In genomic region chr1:51998007-51998406, GRCh38 we compare ENCODE assay signal across 19 cellular contexts. TPM values are rescaled to one million over a fixed set of nuclear protein-coding genes. Genes with fewer than 3 reads are reported as not detected.
A peak's percentile ranks its signal among the peaks of the same experiment; 100 is the strongest.
DNase-seq lines count a peak whose midpoint lies in the region; ATAC-seq, FAIRE-seq and TF ChIP-seq lines count a peak whose summit lies in the region.
"Had no signal": no experiment of that assay in that cellular context is flagged by ENCODE, and none has a peak within 500 bp of the region (broad histone marks: within the 10 kb centered on the region; RNA-seq: fewer than 3 reads in every experiment).

No MANE protein-coding gene starts in this region.

- CTCF ChIA-PET in H1 (lab: Charles Lee; ENCODE audit: partially characterized antibody): interaction anchor here (0.6 to 3.7 kb wide), 12 partner anchors 10 to 173 kb away, joined by 3 to 35 read pairs (median 6); no protein-coding TSS in a partner anchor

- H3K27me3 ChIP-seq in H9 (ENCODE audit: insufficient read depth, low read length): no peaks in the 10 kb centered on the region
- no peaks in the 10 kb centered on the region; a peak in 1 of 7 replicates for H3K27me3 ChIP-seq in H1 (replicated peaks in 1 of 4; ENCODE audit: control insufficient read depth in 3 of 4, extremely low read depth in 1 of 4, insufficient read depth in 3 of 4, low read length in 3 of 4)
- H3K27me3 ChIP-seq in mesendoderm (ENCODE audit: insufficient read depth, low read length, poor library complexity): no peaks in the 10 kb centered on the region

- H2BK5ac ChIP-seq in H9 (ENCODE audit: insufficient read length, low read length) (no peak overlapping the region), H1 (ENCODE audit: low read depth, low read length) (peak overlapping the region; percentile 13; the same call in 1 of the 2 replicates), mesendoderm (ENCODE audit: low read length) (no peak overlapping the region)

- H3T11ph ChIP-seq in H9 (ENCODE audit: low read length): no peak overlapping the region

- TF ChIP-seq POLR2A in H1 (IDR thresholded peaks at IDR 0.05; ENCODE audit: control extremely low read depth in 1 of 2, low read depth in 2 of 2, low read length in 2 of 2): no peak

- peak overlapping the region; percentile 26 for H3K4me2 ChIP-seq in H9 (ENCODE audit: insufficient read depth, insufficient read length, low read length)
- peak overlapping the region; percentile 51 to 71 for H3K4me2 ChIP-seq in H1 (ENCODE audit: insufficient read depth in 1 of 2, low read depth in 2 of 2, low read length in 2 of 2)
- no peak overlapping the region for H3K4me2 ChIP-seq in mesendoderm (ENCODE audit: low read length)

- H3K4me1 ChIP-seq in H9 (ENCODE audit: insufficient read depth, low read length): peaks cover 2% of the 10 kb centered on the region; the same call in 1 of the 2 replicates
- peaks cover 4 to 11% (median 10%) of the 10 kb centered on the region in 4 experiments; a peak in 6 of 7 replicates for H3K4me1 ChIP-seq in H1 (replicated peaks in 1 of 4; ENCODE audit: control insufficient read depth in 3 of 4, insufficient read depth in 4 of 4, low read length in 3 of 4)
- peaks cover 4% of the 10 kb centered on the region for H3K4me1 ChIP-seq in mesendoderm (ENCODE audit: control insufficient read depth, low read depth, low read length)
- H3K4me1 ChIP-seq: HAP-1 had no signal

- intact Hi-C loops in posterior cingulate gyrus (cut with DNase I): no loop called here

- FAIRE-seq in H1 (lab: Jason Lieb, UNC): no peak

- H2BK120ac ChIP-seq in H9 (ENCODE audit: low read depth, low read length, poor library complexity, severe bottlenecking) (no peak overlapping the region), H1 (replicated peaks; ENCODE audit: low read depth, low read length) (peak overlapping the region; percentile 75), mesendoderm (ENCODE audit: low read depth, low read length) (no peak overlapping the region)

- H2BK20ac ChIP-seq in H9 (ENCODE audit: low read depth, low read length, poor library complexity, severe bottlenecking) (no peak overlapping the region), H1 (ENCODE audit: low read length) (no peak overlapping the region)

- H3K9ac ChIP-seq in H9 (ENCODE audit: extremely low read depth, insufficient read length, low read length) (no peak overlapping the region), H1 (replicated peaks in 1 of 4; ENCODE audit: extremely low read depth in 1 of 4, low read depth in 3 of 4, low read length in 3 of 4) (no peak overlapping the region), mesendoderm (ENCODE audit: low read length) (no peak overlapping the region)

- peaks cover 12 to 18% of the 10 kb centered on the region in 2 experiments for H3K4me1 Mint-ChIP-seq in H9

- H3K9me3 ChIP-seq in H9 (ENCODE audit: control insufficient read depth, low read depth, low read length) (no peaks in the 10 kb centered on the region), H1 (ENCODE audit: insufficient read depth in 2 of 2, low read depth in 1 of 2, low read length in 1 of 2) (no peaks in the 10 kb centered on the region)
- H3K9me3 ChIP-seq: HAP-1 had no signal

- no peak overlapping the region for H4K91ac ChIP-seq in H9 (ENCODE audit: insufficient read length, low read depth, low read length)
- no peak overlapping the region for H4K91ac ChIP-seq in H1 (replicated peaks; ENCODE audit: insufficient read length, low read length)

- POLR2A ChIA-PET in H1 (lab: Charles Lee; ENCODE audit: partially characterized antibody): interaction anchor here (1.0 to 1.6 kb wide), 4 partner anchors 9 to 102 kb away, joined by 3 to 6 read pairs (median 4); partner anchors contain the start of genes BTF3L4 and TXNDC12

- H3K23me2 ChIP-seq in H9 (ENCODE audit: insufficient read length, low read depth, low read length, poor library complexity, severe bottlenecking): no peaks in the 10 kb centered on the region
- H3K23me2 ChIP-seq in H1 (ENCODE audit: low read depth, low read length): no peaks in the 10 kb centered on the region

- no peaks in the 10 kb centered on the region for H3K9me3 Mint-ChIP-seq in H9
- H3K9me3 Mint-ChIP-seq: CD4-positive, alpha-beta memory T cell had no signal

- no peak for TF ChIP-seq EP300 in H1 (IDR thresholded peaks at IDR 0.05; ENCODE audit: borderline replicate concordance in 1 of 2, low read depth in 2 of 2, low read length in 2 of 2)

- H3K23ac ChIP-seq in H9 (ENCODE audit: insufficient read length, low read depth, low read length) (no peak overlapping the region), H1 (ENCODE audit: insufficient read length) (no peak overlapping the region), mesendoderm (ENCODE audit: low read length) (no peak overlapping the region)

- no peaks in the 10 kb centered on the region for H3K36me3 Mint-ChIP-seq in H9 (ENCODE audit: insufficient read depth in 1 of 3, low read depth in 3 of 3)
- H3K36me3 Mint-ChIP-seq: CD4-positive, alpha-beta memory T cell had no signal

- TF ChIP-seq CTCF in H9 (conservative IDR thresholded peaks at IDR 0.05) (no peak), H1 (IDR thresholded peaks at IDR 0.05; ENCODE audit: control extremely low read depth in 1 of 3, insufficient read depth in 1 of 3, low read depth in 1 of 3, low read length in 3 of 3) (no peak)

- H3K79me1 ChIP-seq in H9 (ENCODE audit: insufficient read depth, low read depth, low read length, poor library complexity, severe bottlenecking) (no peaks in the 10 kb centered on the region), H1 (ENCODE audit: low read depth, low read length) (no peaks in the 10 kb centered on the region), mesendoderm (ENCODE audit: low read length) (no peaks in the 10 kb centered on the region)

- H4K20me1 ChIP-seq in H9 (ENCODE audit: control insufficient read depth, insufficient read depth, insufficient read length) (no peaks in the 10 kb centered on the region), H1 (replicated peaks in 1 of 2; ENCODE audit: control insufficient read depth in 1 of 2, insufficient read depth in 2 of 2, low read length in 2 of 2) (no peaks in the 10 kb centered on the region)

- no peak overlapping the region for H2AFZ ChIP-seq in H9 (ENCODE audit: low read length)
- H2AFZ ChIP-seq in H1 (ENCODE audit: low read length): peak overlapping the region; percentile 95

- H3K27ac ChIP-seq in H9 (ENCODE audit: insufficient read length, low read depth, low read length) (no peak overlapping the region), H1 (ENCODE audit: low read depth, low read length) (no peak overlapping the region), mesendoderm (ENCODE audit: low read depth, low read length) (no peak overlapping the region)
- H3K27ac ChIP-seq: SK-N-MC had no signal

- peak overlapping the region in 1 of 3 experiments; percentile 7; a peak in 1 of 7 replicates for H3K27ac Mint-ChIP-seq in H9
- H3K27ac Mint-ChIP-seq: CD4-positive, alpha-beta memory T cell had no signal

- no peak overlapping the region for H3K14ac ChIP-seq in H9 (ENCODE audit: insufficient read depth, low read length)
- no peak overlapping the region for H3K14ac ChIP-seq in H1 (ENCODE audit: insufficient read length)

- H3K36me3 ChIP-seq in H1 (ENCODE audit: control insufficient read depth in 2 of 4, insufficient read depth in 4 of 4, low read length in 3 of 4) (no peaks in the 10 kb centered on the region), mesendoderm (ENCODE audit: control insufficient read depth, insufficient read depth, low read length) (no peaks in the 10 kb centered on the region)
- H3K36me3 ChIP-seq: HAP-1 had no signal

- H3K56ac ChIP-seq in H9 (ENCODE audit: insufficient read length, low read depth, low read length): no peak overlapping the region
- no peak overlapping the region for H3K56ac ChIP-seq in H1 (replicated peaks; ENCODE audit: insufficient read length, low read depth, low read length)
- no peak overlapping the region for H3K56ac ChIP-seq in mesendoderm (ENCODE audit: low read length)

- H2BK12ac ChIP-seq in H9 (ENCODE audit: insufficient read length, low read depth, low read length) (no peak overlapping the region), H1 (ENCODE audit: low read depth, low read length) (no peak overlapping the region)

- DNase-seq in AG20443 (ENCODE audit: low spot score): peak; percentile 14
- peak; percentile 65 for DNase-seq in H9
- DNase-seq in H1 (ENCODE audit: low read depth in 1 of 2, low spot score in 2 of 2): no peak
- peak; percentile 68 for DNase-seq in mesendoderm
- no peak for DNase-seq in posterior cingulate gyrus
- DNase-seq in activated naive CD4-positive, alpha-beta T cell treated with anti-CD3 and anti-CD28 coated beads, Interleukin-2, amount 50 U/mL, for 16 hours: no peak
- DNase-seq in CD1c-positive myeloid dendritic cell (ENCODE audit: extremely low spot score): no peak
- DNase-seq: 8988T; CD4-positive, alpha-beta memory T cell; DMS53; NCI-H1105; NCI-H1694; NCI-H2081 treated with DMSO at 0.1 percent for 48 hours; NCI-H446 treated with DMSO at 0.1 percent for 48 hours; NCI-H748 treated with DMSO at 0.1 percent for 48 hours; SHP77 had no signal

- H2AK5ac ChIP-seq in H9 (ENCODE audit: insufficient read length, low read length) (no peak overlapping the region), H1 (ENCODE audit: low read depth, low read length) (no peak overlapping the region), mesendoderm (ENCODE audit: low read length) (no peak overlapping the region)

- peaks cover 4% of the 10 kb centered on the region for H3K27me3 Mint-ChIP-seq in H9 (ENCODE audit: low read depth)

- no CpG with 5 or more reads among the region's 5 CpGs for WGBS in H9 (ENCODE audit: extremely low coverage, insufficient read length, low lambda C conversion rate)
- WGBS in H1 (ENCODE audit: extremely low coverage in 1 of 2, insufficient coverage in 1 of 2, insufficient read length in 1 of 2, insufficient replicate concordance in 2 of 2, low coverage in 1 of 2, low lambda C conversion rate in 2 of 2, missing lambda C conversion rate in 1 of 2), 2 experiments: 42% methylated on average over 5 of the region's 5 CpGs; no CpG with 5 or more reads in 1 of the 2 experiments
- WGBS in mesendoderm (ENCODE audit: extremely low coverage, insufficient coverage, low lambda C conversion rate): no CpG with 5 or more reads among the region's 5 CpGs

- H3K18ac ChIP-seq in H9 (ENCODE audit: insufficient read length, low read depth, low read length) (no peak overlapping the region), H1 (ENCODE audit: extremely low read depth, low read length) (no peak overlapping the region; the same call in 1 of the 2 replicates), mesendoderm (ENCODE audit: low read length) (no peak overlapping the region)

- H4K5ac ChIP-seq in H9 (ENCODE audit: insufficient read length, low read depth, low read length): no peak overlapping the region
- no peak overlapping the region for H4K5ac ChIP-seq in H1 (ENCODE audit: insufficient read length, low read depth, low read length)
- H4K5ac ChIP-seq in mesendoderm (ENCODE audit: low read length): no peak overlapping the region

- peak overlapping the region in 1 of 2 experiments; percentile 33; a peak in 1 of 5 replicates for H3K4me3 Mint-ChIP-seq in H9
- H3K4me3 Mint-ChIP-seq: CD4-positive, alpha-beta memory T cell had no signal

- no peaks in the 10 kb centered on the region for H3K79me2 ChIP-seq in H9 (ENCODE audit: insufficient read depth, low read length)
- H3K79me2 ChIP-seq in H1 (ENCODE audit: control insufficient read depth in 1 of 2, insufficient read depth in 2 of 2, low read length in 2 of 2): no peaks in the 10 kb centered on the region
- H3K79me2 ChIP-seq in mesendoderm (ENCODE audit: control insufficient read depth, insufficient read depth, low read length): no peaks in the 10 kb centered on the region

- no peak for TF ChIP-seq RAD21 in H1 (IDR thresholded peaks at IDR 0.05 in 1 of 2, conservative IDR thresholded peaks at IDR 0.05 in 1 of 2; ENCODE audit: low read depth in 2 of 2, low read length in 2 of 2)

- H2BK15ac ChIP-seq in H9 (ENCODE audit: low read depth, low read length): no peak overlapping the region
- H2BK15ac ChIP-seq in H1 (ENCODE audit: low read length): peak overlapping the region; percentile 35; the same call in 1 of the 2 replicates
- no peak overlapping the region for H2BK15ac ChIP-seq in mesendoderm (replicated peaks; ENCODE audit: low read depth)

- H3K4me3 ChIP-seq in H1 (ENCODE audit: extremely low read depth in 1 of 4, insufficient read depth in 2 of 4, low read depth in 3 of 4, low read length in 4 of 4) (no peak overlapping the region), mesendoderm (ENCODE audit: low read length) (no peak overlapping the region)
- H3K4me3 ChIP-seq: HAP-1, SK-N-MC had no signal

- H4K8ac ChIP-seq in H9 (replicated peaks; ENCODE audit: insufficient read length, low read depth, low read length): no peak overlapping the region
- no peak overlapping the region for H4K8ac ChIP-seq in H1 (ENCODE audit: extremely low read depth, insufficient read depth, low read length)
- H4K8ac ChIP-seq in mesendoderm (ENCODE audit: low read depth, low read length): no peak overlapping the region

- no peak for ATAC-seq in GM18519 (IDR thresholded peaks at IDR 0.05; ENCODE audit: low FRiP score, unreplicated experiment)

- H3K4ac ChIP-seq in H9 (ENCODE audit: low read depth, low read length): no peak overlapping the region
- no peak overlapping the region for H3K4ac ChIP-seq in H1 (replicated peaks; ENCODE audit: insufficient read length, low read depth, low read length)
- H3K4ac ChIP-seq in mesendoderm (ENCODE audit: low read depth, low read length): no peak overlapping the region

RNA-seq across cellular contexts. Expression of gene RAB3B, which starts 7.5 kb away (rescaled TPM):
- total RNA-seq in H9 (2021): 28.5 and 30.6 TPM in 2 replicates
- total RNA-seq in H1 (2021; fragmentation: NEBNext Ultra II Directional; extraction: Animal tissue kit (Norgen Biotek cat#: 25700)): 36.8 and 37.3 TPM in 2 replicates
- polyA plus RNA-seq in H1 (2011; rRNA removed): 9.4 and 12.5 TPM in 2 replicates
- 10.6 TPM for polyA plus RNA-seq in H1 (2011; cell fraction: cytosol; rRNA removed)
- polyA plus RNA-seq in H1 (2011; cell fraction: nucleus; rRNA removed): 18.0 TPM
- polyA plus RNA-seq in H1 (2012, experiment 1 of 2): 16.0 to 24.7 TPM (median 18.6 TPM) in 4 replicates
- polyA plus RNA-seq in H1 (2012, experiment 2 of 2): 2.1 TPM
- polyA plus RNA-seq in H1 (2013, experiment 1 of 2): 24.4 TPM
- polyA plus RNA-seq in H1 (2013, experiment 2 of 2): 20.8 TPM
- polyA minus RNA-seq in H1 (2011; rRNA and poly(A)+ RNA removed): 33.9 and 45.6 TPM in 2 replicates
- polyA minus RNA-seq in H1 (2011; cell fraction: cytosol; rRNA and poly(A)+ RNA removed): 16.4 TPM
- 41.2 TPM for polyA minus RNA-seq in H1 (2011; cell fraction: nucleus; rRNA and poly(A)+ RNA removed)
- 10.5 TPM for polyA plus RNA-seq in mesendoderm (2013, experiment 1 of 2)
- polyA plus RNA-seq in mesendoderm (2013, experiment 2 of 2): 10.4 TPM
- polyA plus RNA-seq: CD4-positive, alpha-beta memory T cell had no signal

RNA-seq across cellular contexts. Expression of gene KTI12, which starts 35.6 kb away (rescaled TPM):
- 15.6 and 16.7 TPM in 2 replicates for total RNA-seq in H9 (2021)
- 7.5 and 8.3 TPM in 2 replicates for total RNA-seq in H1 (2021; fragmentation: NEBNext Ultra II Directional; extraction: Animal tissue kit (Norgen Biotek cat#: 25700))
- 16.2 and 17.0 TPM in 2 replicates for polyA plus RNA-seq in H1 (2011; rRNA removed)
- 13.6 TPM for polyA plus RNA-seq in H1 (2011; cell fraction: cytosol; rRNA removed)
- 13.9 TPM for polyA plus RNA-seq in H1 (2011; cell fraction: nucleus; rRNA removed)
- polyA plus RNA-seq in H1 (2012, experiment 1 of 2): 8.6 to 10.1 TPM (median 9.8 TPM) in 4 replicates
- polyA plus RNA-seq in H1 (2012, experiment 2 of 2): 13.8 TPM
- 6.9 TPM for polyA plus RNA-seq in H1 (2013, experiment 1 of 2)
- 6.4 TPM for polyA plus RNA-seq in H1 (2013, experiment 2 of 2)
- 7.0 and 8.7 TPM in 2 replicates for polyA minus RNA-seq in H1 (2011; rRNA and poly(A)+ RNA removed)
- polyA minus RNA-seq in H1 (2011; cell fraction: cytosol; rRNA and poly(A)+ RNA removed): 3.7 TPM
- polyA minus RNA-seq in H1 (2011; cell fraction: nucleus; rRNA and poly(A)+ RNA removed): 15.0 TPM
- polyA plus RNA-seq in mesendoderm (2013, experiment 1 of 2): 9.4 TPM
- polyA plus RNA-seq in mesendoderm (2013, experiment 2 of 2): 9.2 TPM

RNA-seq across cellular contexts. Expression of gene TXNDC12, which starts 57.0 kb away (rescaled TPM):
- total RNA-seq in H9 (2021): 76.8 and 82.1 TPM in 2 replicates
- 84.6 and 89.8 TPM in 2 replicates for total RNA-seq in H1 (2021; fragmentation: NEBNext Ultra II Directional; extraction: Animal tissue kit (Norgen Biotek cat#: 25700))
- polyA plus RNA-seq in H1 (2011; rRNA removed): 25.8 and 35.2 TPM in 2 replicates
- 50.7 TPM for polyA plus RNA-seq in H1 (2011; cell fraction: cytosol; rRNA removed)
- polyA plus RNA-seq in H1 (2011; cell fraction: nucleus; rRNA removed): 22.9 TPM
- 54.7 to 75.5 TPM (median 65.5 TPM) in 4 replicates for polyA plus RNA-seq in H1 (2012, experiment 1 of 2)
- 15.6 TPM for polyA plus RNA-seq in H1 (2012, experiment 2 of 2)
- polyA plus RNA-seq in H1 (2013, experiment 1 of 2): 239 TPM
- 353 TPM for polyA plus RNA-seq in H1 (2013, experiment 2 of 2)
- 17.4 and 17.5 TPM in 2 replicates for polyA minus RNA-seq in H1 (2011; rRNA and poly(A)+ RNA removed)
- polyA minus RNA-seq in H1 (2011; cell fraction: cytosol; rRNA and poly(A)+ RNA removed): 77.8 TPM
- polyA minus RNA-seq in H1 (2011; cell fraction: nucleus; rRNA and poly(A)+ RNA removed): 26.3 TPM
- polyA plus RNA-seq in mesendoderm (2013, experiment 1 of 2): 152 TPM
- polyA plus RNA-seq in mesendoderm (2013, experiment 2 of 2): 149 TPM

RNA-seq across cellular contexts. Expression of gene BTF3L4, which starts 58.1 kb away (rescaled TPM):
- total RNA-seq in H9 (2021): 100 and 106 TPM in 2 replicates
- total RNA-seq in H1 (2021; fragmentation: NEBNext Ultra II Directional; extraction: Animal tissue kit (Norgen Biotek cat#: 25700)): 97.3 and 98.3 TPM in 2 replicates
- polyA plus RNA-seq in H1 (2011; rRNA removed): 38.0 and 76.1 TPM in 2 replicates
- polyA plus RNA-seq in H1 (2011; cell fraction: cytosol; rRNA removed): 83.5 TPM
- polyA plus RNA-seq in H1 (2011; cell fraction: nucleus; rRNA removed): 9.1 TPM
- polyA plus RNA-seq in H1 (2012, experiment 1 of 2): 46.7 to 87.4 TPM (median 54.3 TPM) in 4 replicates
- 24.8 TPM for polyA plus RNA-seq in H1 (2012, experiment 2 of 2)
- 82.2 TPM for polyA plus RNA-seq in H1 (2013, experiment 1 of 2)
- polyA plus RNA-seq in H1 (2013, experiment 2 of 2): 87.4 TPM
- 48.4 and 57.5 TPM in 2 replicates for polyA minus RNA-seq in H1 (2011; rRNA and poly(A)+ RNA removed)
- polyA minus RNA-seq in H1 (2011; cell fraction: cytosol; rRNA and poly(A)+ RNA removed): 63.6 TPM
- polyA minus RNA-seq in H1 (2011; cell fraction: nucleus; rRNA and poly(A)+ RNA removed): 46.1 TPM
- polyA plus RNA-seq in mesendoderm (2013, experiment 1 of 2): 101 TPM
- polyA plus RNA-seq in mesendoderm (2013, experiment 2 of 2): 101 TPM

Comparison
In these comparisons a context has a peak if more than half of its experiments do, and no peak if none do; other contexts are left out.
1. DNase-seq: peak in AG20443 (single experiment), H9 (single experiment) and mesendoderm (single experiment); none in H1 (0 of 2), posterior cingulate gyrus (0 of 10), activated naive CD4-positive, alpha-beta T cell treated with anti-CD3 and anti-CD28 coated beads, Interleukin-2, amount 50 U/mL, for 16 hours (single experiment) and CD1c-positive myeloid dendritic cell (single experiment).